In the genomic region with DNA sequence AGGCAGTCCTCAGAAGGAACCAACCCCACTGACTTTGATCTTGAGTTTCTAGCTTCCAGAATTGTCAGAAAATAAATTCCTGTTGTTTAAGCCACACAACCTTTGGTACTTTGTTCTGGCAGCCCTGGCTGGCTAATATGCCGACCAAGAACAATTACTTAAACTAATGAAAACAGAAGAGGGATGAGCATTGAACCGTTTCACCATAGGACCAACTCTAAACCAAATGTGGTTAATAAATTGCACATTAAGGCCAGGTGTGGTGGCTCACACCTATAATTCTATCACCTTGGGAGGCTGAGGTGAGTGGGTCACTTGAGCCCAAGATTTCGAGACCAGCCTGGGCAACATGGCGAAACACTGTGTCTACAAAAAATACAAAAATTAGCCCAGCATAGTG, we compare ENCODE assay signal across 30 cellular contexts.
"Had no signal": no experiment of that assay in that cellular context is flagged by ENCODE, and none has a peak within 500 bp of the region (broad histone marks: within the 10 kb centered on the region; RNA-seq: fewer than 3 reads in every experiment).

No MANE protein-coding gene starts in this region.

- H3K9me3 Mint-ChIP-seq: activated CD4-positive, alpha-beta memory T cell treated with anti-CD3 and anti-CD28 coated beads, Interleukin-2, amount 10 ng/mL, durations not matched to agents 7 days and 5 days; activated naive CD4-positive, alpha-beta T cell treated with anti-CD3 and anti-CD28 coated beads, Interleukin-2, amount 50 U/mL, for 24 hours; activated T-helper 2 cell treated with anti-CD3 and anti-CD28 coated beads, Interferon-gamma antibody, Interleukin-2, Interleukin-4, amounts not matched to agents 10 μg/mL and 5 μg/mL and 100 μg/mL, durations not matched to agents 14 hours and 24 hours and 36 hours; central memory CD8-positive, alpha-beta T cell had no signal

- FAIRE-seq: bronchial epithelial cell, K562 had no signal

- H3K4me3 Mint-ChIP-seq: activated CD4-positive, alpha-beta memory T cell treated with anti-CD3 and anti-CD28 coated beads, Interleukin-2, amount 10 ng/mL, durations not matched to agents 7 days and 5 days; activated naive CD4-positive, alpha-beta T cell treated with anti-CD3 and anti-CD28 coated beads, Interleukin-2, amount 50 U/mL, for 24 hours; activated T-cell treated with anti-CD3 and anti-CD28 coated beads, Interleukin-2, amount 50 U/mL, for 72 hours; central memory CD8-positive, alpha-beta T cell had no signal

- H3K36me3 ChIP-seq: ascending aorta had no signal

- H3K27me3 ChIP-seq: ascending aorta, body of pancreas had no signal

- ATAC-seq: activated T-cell treated with anti-CD3 and anti-CD28 coated beads, Interleukin-2, amount 50 U/mL, for 72 hours; body of pancreas; K562; Panc1; Right ventricle myocardium inferior had no signal

- H3K9me3 ChIP-seq: ascending aorta, body of pancreas had no signal

- H3K27me3 Mint-ChIP-seq: activated naive CD4-positive, alpha-beta T cell treated with anti-CD3 and anti-CD28 coated beads, Interleukin-2, amount 50 U/mL, for 24 hours; central memory CD8-positive, alpha-beta T cell had no signal

- DNase-seq: activated CD4-positive, alpha-beta memory T cell treated with anti-CD3 and anti-CD28 coated beads, Interleukin-2, amount 10 ng/mL, durations not matched to agents 7 days and 5 days; activated CD4-positive, alpha-beta T cell treated with anti-CD3 and anti-CD28 coated beads, Interleukin-2, amount 50 U/mL, for 1 hour; activated CD4-positive, CD25-positive, alpha-beta regulatory T cell; activated gamma-delta T cell treated with Interleukin-2 at 50 U/mL for 16 hours; activated T-cell treated with anti-CD3 and anti-CD28 coated beads, Interleukin-2, amount 50 U/mL, for 72 hours; amniotic stem cell; body of pancreas; Karpas-422; MM.1S; NCI-H1105 treated with DMSO at 0.1 percent for 48 hours; NCI-H1436 treated with DMSO at 0.1 percent for 48 hours; NCI-H187; NCI-H2081; NCI-H2171; NCI-H2227 treated with DMSO at 0.1 percent for 48 hours; NCI-H526; NCI-H774; OCI-M1; RPMI8226; T-helper 1 cell had no signal

- H3K27ac ChIP-seq: body of pancreas, SK-N-MC, VCaP had no signal

- H3K4me3 ChIP-seq: ascending aorta, body of pancreas, K562, SK-N-MC had no signal

- H3K27ac Mint-ChIP-seq: activated CD4-positive, alpha-beta memory T cell treated with anti-CD3 and anti-CD28 coated beads, Interleukin-2, amount 10 ng/mL, durations not matched to agents 7 days and 5 days; activated naive CD4-positive, alpha-beta T cell treated with anti-CD3 and anti-CD28 coated beads, Interleukin-2, amount 50 U/mL, for 24 hours; activated T-cell treated with anti-CD3 and anti-CD28 coated beads, Interleukin-2, amount 50 U/mL, for 72 hours; activated T-helper 2 cell treated with anti-CD3 and anti-CD28 coated beads, Interferon-gamma antibody, Interleukin-2, Interleukin-4, amounts not matched to agents 10 μg/mL and 5 μg/mL and 100 μg/mL, durations not matched to agents 14 hours and 24 hours and 36 hours had no signal

- H3K36me3 Mint-ChIP-seq: activated naive CD4-positive, alpha-beta T cell treated with anti-CD3 and anti-CD28 coated beads, Interleukin-2, amount 50 U/mL, for 24 hours had no signal
